In genomic region chr1:19332832-19333231, GRCh38 we compare ENCODE assay signal across 23 cellular contexts.
"Had no signal": no experiment of that assay in that cellular context is flagged by ENCODE, and none has a peak within 500 bp of the region (broad histone marks: within the 10 kb centered on the region; RNA-seq: fewer than 3 reads in every experiment).

No MANE protein-coding gene starts in this region.

- H3K4me1 ChIP-seq: heart left ventricle, parathyroid adenoma, psoas muscle, sigmoid colon, stomach, transverse colon had no signal

- H3K79me2 ChIP-seq: parathyroid adenoma had no signal

- DNase-seq: heart left ventricle; hippocampal formation; left colon; left ventricle myocardium superior; mesenchymal stem cell; midbrain; occipital lobe; psoas muscle; retina; sigmoid colon; stimulated activated CD4-positive, alpha-beta T cell treated with anti-CD3 and anti-CD28 coated beads, Interleukin-2, amount 100 ng/mL, for 24 hours; stimulated activated CD4-positive, alpha-beta T cell treated with anti-CD3 and anti-CD28 coated beads, Interleukin-4, amount 100 ng/mL, for 4 hours; stimulated activated naive CD4-positive, alpha-beta T cell; stomach; substantia nigra; transverse colon had no signal

- H2AFZ ChIP-seq: parathyroid adenoma had no signal

- FAIRE-seq: endothelial cell of umbilical vein, frontal cortex had no signal

- H3K27me3 ChIP-seq: heart left ventricle, sigmoid colon, stomach, transverse colon had no signal

- H3K4me3 ChIP-seq: heart left ventricle, lung, psoas muscle, sigmoid colon, skin epidermis, stomach, thoracic aorta, transverse colon had no signal

- ATAC-seq: heart left ventricle; left colon; left ventricle myocardium superior; natural killer cell treated with Interleukin-12 subunit alpha and Interleukin-12 subunit beta and Interleukin-15 and Interleukin-18, amount 100 ng/mL, for 72 hours; psoas muscle had no signal

- H3K9me3 ChIP-seq: heart left ventricle, psoas muscle, sigmoid colon, stomach, thoracic aorta, transverse colon had no signal

- H3K9ac ChIP-seq: parathyroid adenoma had no signal

- H3K27ac ChIP-seq: heart left ventricle, parathyroid adenoma, psoas muscle, sigmoid colon, skin epidermis, stomach, thoracic aorta, transverse colon had no signal
